Comparison of ENCODE assay signal across 8 cellular contexts in genomic region chrX:93422693-93423092, GRCh38.
DNase-seq lines count a peak whose midpoint lies in the region; ATAC-seq and TF ChIP-seq lines count a peak whose summit lies in the region.

No MANE protein-coding gene starts in this region.

- H3K36me3 Mint-ChIP-seq in CD14-positive monocyte, result no peaks in the 10 kb centered on the region

- intact Hi-C loops in CD14-positive monocyte (cut with micrococcal nuclease) (no loop called here), right lobe of liver (cut with DNase I) (no loop called here), aorta (cut with DNase I) (no loop called here)

- H3K27me3 Mint-ChIP-seq in CD14-positive monocyte (ENCODE audit: low read depth in 3 of 3), result no peaks in the 10 kb centered on the region

- H3K4me1 Mint-ChIP-seq in CD14-positive monocyte, result no peaks in the 10 kb centered on the region

- H3K4me1 ChIP-seq in right lobe of liver (no peaks in the 10 kb centered on the region), aorta (ENCODE audit: control insufficient read depth in 1 of 2, insufficient read depth in 2 of 2, low read length in 2 of 2) (peaks cover 2 to 6% of the 10 kb centered on the region in 2 donors)

- H3K36me3 ChIP-seq in right lobe of liver, result no peaks in the 10 kb centered on the region
- H3K36me3 ChIP-seq in aorta (ENCODE audit: control insufficient read depth in 1 of 2, insufficient read depth in 2 of 2, low read length in 1 of 2), result no peaks in the 10 kb centered on the region

- H3K27ac ChIP-seq in VCaP (no peak overlapping the region), right lobe of liver (no peak overlapping the region), aorta (ENCODE audit: low read depth in 1 of 2, low read length in 2 of 2) (no peak overlapping the region)

- 5% methylated on average over 6 of the region's 6 CpGs for WGBS in right lobe of liver (ENCODE audit: insufficient coverage, low coverage, low lambda C conversion rate, missing lambda C conversion rate)
- WGBS in aorta, 2 donors, result 12 to 13% methylated on average over 6 of the region's 6 CpGs

- H3K4me3 Mint-ChIP-seq in CD14-positive monocyte, result no peak overlapping the region

- no peaks in the 10 kb centered on the region for H3K9me3 Mint-ChIP-seq in CD14-positive monocyte

- TF ChIP-seq POLR2A in right lobe of liver (IDR thresholded peaks at IDR 0.05), result no peak

- H3K9me3 ChIP-seq in right lobe of liver (no peaks in the 10 kb centered on the region), aorta (ENCODE audit: control insufficient read depth, low read length) (no peaks in the 10 kb centered on the region)

- ATAC-seq in GM18858 (IDR thresholded peaks at IDR 0.05; ENCODE audit: unreplicated experiment), result peak; percentile 93
- ATAC-seq in HG03558 (IDR thresholded peaks at IDR 0.05; ENCODE audit: extremely low read depth, unreplicated experiment), result peak; percentile 81
- ATAC-seq in right lobe of liver, result peak in 3 of 4 donors; percentile 78 to 85 (median 82)
- ATAC-seq in aorta (ENCODE audit: low FRiP score), result no peak

- H3K27ac Mint-ChIP-seq in CD14-positive monocyte, result no peak overlapping the region

- H3K4me3 ChIP-seq in right lobe of liver (no peak overlapping the region), aorta (ENCODE audit: low read length in 2 of 2) (no peak overlapping the region)

- TF ChIP-seq CTCF in CD14-positive monocyte (IDR thresholded peaks at IDR 0.05), result peak; percentile 9
- peak; percentile 74 for TF ChIP-seq CTCF in VCaP (conservative IDR thresholded peaks at IDR 0.05)
- peak; percentile 34 to 67 (median 52) for TF ChIP-seq CTCF in right lobe of liver (IDR thresholded peaks at IDR 0.05)

- DNase-seq in CD14-positive monocyte (ENCODE audit: low spot score) (no peak), right lobe of liver (no peak), aorta (no peak), MV-4-11 (lab: John Stamatoyannopoulos, UW) (no peak)
- no peak for DNase-seq in activated naive CD4-positive, alpha-beta T cell treated with Interleukin-2 at 50 U/mL for 16 hours

- peaks cover 0 to 5% of the 10 kb centered on the region in 2 donors for H3K27me3 ChIP-seq in right lobe of liver
- H3K27me3 ChIP-seq in aorta (ENCODE audit: control insufficient read depth in 1 of 2, insufficient read depth in 2 of 2, low read length in 1 of 2), result no peaks in the 10 kb centered on the region

Comparison
In these comparisons a context has a peak if more than half of its experiments do, and no peak if none do; other contexts are left out.
1. CTCF ChIP-seq: peak in every context shown above with its lines; median percentile 74 in VCaP; 52 in right lobe of liver; 9 in CD14-positive monocyte.